In genomic region chr20:17857639-17858449, GRCh38 we compare ENCODE assay signal across 1 cellular context.
TF ChIP-seq lines count a peak whose summit lies in the region.

No MANE protein-coding gene starts in this region.

TF ChIP-seq in HepG2, 621 proteins besides CTCF, POLR2A, EP300 and RAD21 (continued from another document and continues in another):
- no peak for TF ChIP-seq HNF1A (IDR thresholded peaks at IDR 0.05; ENCODE audit: low read depth)
- TF ChIP-seq HNF1A (CRISPR knock-in tag; IDR thresholded peaks at IDR 0.05; ENCODE audit: borderline replicate concordance), result 0 out of 2 replicates have a peak, but pooled peaks have one; percentile 38
- TF ChIP-seq ZBTB46 (CRISPR knock-in tag; IDR thresholded peaks at IDR 0.05; ENCODE audit: borderline replicate concordance), result no peak
- TF ChIP-seq ZFP90 (CRISPR knock-in tag; IDR thresholded peaks at IDR 0.05; ENCODE audit: borderline replicate concordance), result no peak
- peak; percentile 66; the same call in 1 of the 2 replicates for TF ChIP-seq BRD4 (CRISPR knock-in tag; IDR thresholded peaks at IDR 0.05)
- TF ChIP-seq TCF12 (IDR thresholded peaks at IDR 0.05), result no peak
- TF ChIP-seq TCF12 (CRISPR knock-in tag; IDR thresholded peaks at IDR 0.05), result no peak
- TF ChIP-seq ZXDC (CRISPR knock-in tag; IDR thresholded peaks at IDR 0.05), result no peak
- no peak for TF ChIP-seq HDAC2 (CRISPR knock-in tag; IDR thresholded peaks at IDR 0.05)
- no peak for TF ChIP-seq KDM4B (CRISPR knock-in tag; IDR thresholded peaks at IDR 0.05)
- TF ChIP-seq TGIF2 (CRISPR knock-in tag; IDR thresholded peaks at IDR 0.05), result 0 out of 2 replicates have a peak, but pooled peaks have one; percentile 21
- TF ChIP-seq ETV6 (CRISPR knock-in tag; conservative IDR thresholded peaks at IDR 0.05), result no peak
- no peak for TF ChIP-seq ZNF879 (CRISPR knock-in tag; IDR thresholded peaks at IDR 0.05)
- TF ChIP-seq ZSCAN25 (CRISPR knock-in tag; IDR thresholded peaks at IDR 0.05), result no peak
- TF ChIP-seq GABPA (IDR thresholded peaks at IDR 0.05; ENCODE audit: low read depth, low read length), result no peak
- no peak for TF ChIP-seq GABPA (CRISPR knock-in tag; IDR thresholded peaks at IDR 0.05; ENCODE audit: low read depth)
- no peak for TF ChIP-seq ZNF326 (CRISPR knock-in tag; IDR thresholded peaks at IDR 0.05; ENCODE audit: borderline replicate concordance)
- no peak for TF ChIP-seq KDM5B (CRISPR knock-in tag; IDR thresholded peaks at IDR 0.05; ENCODE audit: borderline replicate concordance)
- TF ChIP-seq HOXA5 (CRISPR knock-in tag; IDR thresholded peaks at IDR 0.05), result peak; percentile 58; the same call in 1 of the 2 replicates
- 0 out of 2 replicates have a peak, but pooled peaks have one; percentile 6 for TF ChIP-seq NCOR1 (IDR thresholded peaks at IDR 0.05; ENCODE audit: borderline replicate concordance, low read length)
- TF ChIP-seq ZSCAN21 (CRISPR knock-in tag; IDR thresholded peaks at IDR 0.05; ENCODE audit: borderline replicate concordance), result no peak
- TF ChIP-seq CEBPG (CRISPR knock-in tag; IDR thresholded peaks at IDR 0.05), result no peak
- no peak for TF ChIP-seq ZMAT5 (CRISPR knock-in tag; IDR thresholded peaks at IDR 0.05; ENCODE audit: borderline replicate concordance, low read depth)
- TF ChIP-seq CEBPB (IDR thresholded peaks at IDR 0.05; ENCODE audit: borderline replicate concordance, low read depth, low read length), result no peak
- no peak for TF ChIP-seq ZNF691 (CRISPR knock-in tag; IDR thresholded peaks at IDR 0.05; ENCODE audit: borderline replicate concordance, low read depth)
- TF ChIP-seq SAFB2 (CRISPR knock-in tag; IDR thresholded peaks at IDR 0.05; ENCODE audit: borderline replicate concordance, low read depth), result no peak
- no peak for TF ChIP-seq PCBP1 (IDR thresholded peaks at IDR 0.05; ENCODE audit: borderline replicate concordance, low read depth, low read length)
- no peak for TF ChIP-seq SNAPC2 (CRISPR knock-in tag; IDR thresholded peaks at IDR 0.05)
- TF ChIP-seq ZBTB14 (CRISPR knock-in tag; IDR thresholded peaks at IDR 0.05), result no peak
- no peak for TF ChIP-seq SALL2 (CRISPR knock-in tag; IDR thresholded peaks at IDR 0.05)
- TF ChIP-seq FOSL1 (CRISPR knock-in tag; IDR thresholded peaks at IDR 0.05; ENCODE audit: borderline replicate concordance), result no peak
- no peak for TF ChIP-seq TIGD3 (CRISPR knock-in tag; IDR thresholded peaks at IDR 0.05; ENCODE audit: borderline replicate concordance)
- no peak for TF ChIP-seq PREB (CRISPR knock-in tag; IDR thresholded peaks at IDR 0.05)
- 0 out of 2 replicates have a peak, but pooled peaks have one; percentile 16 for TF ChIP-seq POLR2AphosphoS5 (IDR thresholded peaks at IDR 0.05; ENCODE audit: low read depth, low read length)
- no peak for TF ChIP-seq BATF2 (CRISPR knock-in tag; IDR thresholded peaks at IDR 0.05)
- no peak for TF ChIP-seq ZNF180 (CRISPR knock-in tag; IDR thresholded peaks at IDR 0.05; ENCODE audit: borderline replicate concordance, low read depth)
- TF ChIP-seq PATZ1 (CRISPR knock-in tag; IDR thresholded peaks at IDR 0.05), result no peak
- no peak for TF ChIP-seq DPF2 (CRISPR knock-in tag; IDR thresholded peaks at IDR 0.05; ENCODE audit: borderline replicate concordance, low read depth)
- no peak for TF ChIP-seq ZBTB38 (CRISPR knock-in tag; IDR thresholded peaks at IDR 0.05)
- TF ChIP-seq ZNF678 (CRISPR knock-in tag; IDR thresholded peaks at IDR 0.05), result 0 out of 2 replicates have a peak, but pooled peaks have one; percentile 22
- no peak for TF ChIP-seq GATAD1 (CRISPR knock-in tag; IDR thresholded peaks at IDR 0.05)
- TF ChIP-seq MATR3 (CRISPR knock-in tag; IDR thresholded peaks at IDR 0.05), result no peak
- TF ChIP-seq SPEN (CRISPR knock-in tag; IDR thresholded peaks at IDR 0.05; ENCODE audit: low read depth), result no peak
- no peak for TF ChIP-seq ZKSCAN8 (CRISPR knock-in tag; IDR thresholded peaks at IDR 0.05; ENCODE audit: borderline replicate concordance)
- TF ChIP-seq TRAFD1 (CRISPR knock-in tag; IDR thresholded peaks at IDR 0.05; ENCODE audit: borderline replicate concordance), result no peak
- TF ChIP-seq RFX1 (IDR thresholded peaks at IDR 0.05), result no peak
- no peak for TF ChIP-seq RBFOX2 (IDR thresholded peaks at IDR 0.05; ENCODE audit: low read depth, low read length)
